ENCODE assay signal across 1 cellular context in the genomic region with DNA sequence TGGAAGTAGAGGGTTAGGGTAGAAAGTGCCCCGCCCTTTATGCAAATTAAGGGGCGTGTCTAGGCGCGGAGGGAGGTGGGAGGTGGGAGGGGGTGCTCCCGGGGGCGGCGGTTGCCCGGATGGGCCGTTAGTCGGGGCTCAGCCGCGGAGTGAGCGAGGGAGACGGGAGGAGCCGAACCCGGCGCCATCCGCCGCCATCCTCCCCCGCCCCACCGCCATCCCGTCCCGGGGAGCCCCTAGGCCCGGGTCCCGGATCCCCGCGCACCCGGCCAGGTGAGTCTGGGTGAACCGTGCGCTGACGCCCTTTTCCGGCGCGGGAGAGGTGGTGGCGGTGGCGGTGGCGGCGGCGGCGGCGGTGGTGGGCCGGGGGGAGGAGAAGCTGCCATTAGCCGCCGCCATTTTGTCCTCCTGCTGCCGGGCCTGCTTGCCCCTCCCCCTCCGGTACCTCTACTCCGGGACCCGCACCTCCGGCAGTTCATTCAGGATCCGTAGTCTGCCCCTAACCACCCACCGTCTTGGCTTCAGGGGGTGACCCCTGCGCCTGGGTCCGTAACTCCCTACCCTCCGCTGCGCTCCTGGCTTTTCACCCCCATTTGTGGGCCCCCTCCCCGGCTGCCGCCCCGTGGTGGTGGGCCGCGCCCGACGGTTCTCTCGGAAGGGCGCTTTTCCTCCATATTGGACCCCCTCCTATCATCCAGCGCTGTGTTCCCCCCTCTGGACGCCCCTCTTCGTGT.
TF ChIP-seq lines count a peak whose summit lies in the region.

A gene (plus strand): TSS at position 130 of the 734 bp plus-strand sequence. CDS start 2,075 bp downstream, outside the sequence.

TF ChIP-seq in K562, 482 proteins besides CTCF, POLR2A, EP300 and RAD21 (continued from another document and continues in another):
- TF ChIP-seq, protein P1, sequence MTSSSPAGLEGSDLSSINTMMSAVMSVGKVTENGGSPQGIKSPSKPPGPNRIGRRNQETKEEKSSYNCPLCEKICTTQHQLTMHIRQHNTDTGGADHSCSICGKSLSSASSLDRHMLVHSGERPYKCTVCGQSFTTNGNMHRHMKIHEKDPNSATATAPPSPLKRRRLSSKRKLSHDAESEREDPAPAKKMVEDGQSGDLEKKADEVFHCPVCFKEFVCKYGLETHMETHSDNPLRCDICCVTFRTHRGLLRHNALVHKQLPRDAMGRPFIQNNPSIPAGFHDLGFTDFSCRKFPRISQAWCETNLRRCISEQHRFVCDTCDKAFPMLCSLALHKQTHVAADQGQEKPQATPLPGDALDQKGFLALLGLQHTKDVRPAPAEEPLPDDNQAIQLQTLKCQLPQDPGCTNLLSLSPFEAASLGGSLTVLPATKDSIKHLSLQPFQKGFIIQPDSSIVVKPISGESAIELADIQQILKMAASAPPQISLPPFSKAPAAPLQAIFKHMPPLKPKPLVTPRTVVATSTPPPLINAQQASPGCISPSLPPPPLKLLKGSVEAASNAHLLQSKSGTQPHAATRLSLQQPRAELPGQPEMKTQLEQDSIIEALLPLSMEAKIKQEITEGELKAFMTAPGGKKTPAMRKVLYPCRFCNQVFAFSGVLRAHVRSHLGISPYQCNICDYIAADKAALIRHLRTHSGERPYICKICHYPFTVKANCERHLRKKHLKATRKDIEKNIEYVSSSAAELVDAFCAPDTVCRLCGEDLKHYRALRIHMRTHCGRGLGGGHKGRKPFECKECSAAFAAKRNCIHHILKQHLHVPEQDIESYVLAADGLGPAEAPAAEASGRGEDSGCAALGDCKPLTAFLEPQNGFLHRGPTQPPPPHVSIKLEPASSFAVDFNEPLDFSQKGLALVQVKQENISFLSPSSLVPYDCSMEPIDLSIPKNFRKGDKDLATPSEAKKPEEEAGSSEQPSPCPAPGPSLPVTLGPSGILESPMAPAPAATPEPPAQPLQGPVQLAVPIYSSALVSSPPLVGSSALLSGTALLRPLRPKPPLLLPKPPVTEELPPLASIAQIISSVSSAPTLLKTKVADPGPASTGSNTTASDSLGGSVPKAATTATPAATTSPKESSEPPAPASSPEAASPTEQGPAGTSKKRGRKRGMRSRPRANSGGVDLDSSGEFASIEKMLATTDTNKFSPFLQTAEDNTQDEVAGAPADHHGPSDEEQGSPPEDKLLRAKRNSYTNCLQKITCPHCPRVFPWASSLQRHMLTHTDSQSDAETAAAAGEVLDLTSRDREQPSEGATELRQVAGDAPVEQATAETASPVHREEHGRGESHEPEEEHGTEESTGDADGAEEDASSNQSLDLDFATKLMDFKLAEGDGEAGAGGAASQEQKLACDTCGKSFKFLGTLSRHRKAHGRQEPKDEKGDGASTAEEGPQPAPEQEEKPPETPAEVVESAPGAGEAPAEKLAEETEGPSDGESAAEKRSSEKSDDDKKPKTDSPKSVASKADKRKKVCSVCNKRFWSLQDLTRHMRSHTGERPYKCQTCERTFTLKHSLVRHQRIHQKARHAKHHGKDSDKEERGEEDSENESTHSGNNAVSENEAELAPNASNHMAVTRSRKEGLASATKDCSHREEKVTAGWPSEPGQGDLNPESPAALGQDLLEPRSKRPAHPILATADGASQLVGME (CRISPR knock-in tag; IDR thresholded peaks at IDR 0.05): peak; percentile 9; the same call in 1 of the 2 replicates
- TF ChIP-seq, protein P2, sequence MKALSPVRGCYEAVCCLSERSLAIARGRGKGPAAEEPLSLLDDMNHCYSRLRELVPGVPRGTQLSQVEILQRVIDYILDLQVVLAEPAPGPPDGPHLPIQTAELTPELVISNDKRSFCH (CRISPR knock-in tag; IDR thresholded peaks at IDR 0.05): no peak
- TF ChIP-seq, protein P2 (tag; IDR thresholded peaks at IDR 0.05): no peak; the same call in 1 of the 2 replicates
- TF ChIP-seq HDAC3 (IDR thresholded peaks at IDR 0.05; ENCODE audit: borderline replicate concordance, partially characterized antibody): peak; percentile 30
- TF ChIP-seq, protein P3, sequence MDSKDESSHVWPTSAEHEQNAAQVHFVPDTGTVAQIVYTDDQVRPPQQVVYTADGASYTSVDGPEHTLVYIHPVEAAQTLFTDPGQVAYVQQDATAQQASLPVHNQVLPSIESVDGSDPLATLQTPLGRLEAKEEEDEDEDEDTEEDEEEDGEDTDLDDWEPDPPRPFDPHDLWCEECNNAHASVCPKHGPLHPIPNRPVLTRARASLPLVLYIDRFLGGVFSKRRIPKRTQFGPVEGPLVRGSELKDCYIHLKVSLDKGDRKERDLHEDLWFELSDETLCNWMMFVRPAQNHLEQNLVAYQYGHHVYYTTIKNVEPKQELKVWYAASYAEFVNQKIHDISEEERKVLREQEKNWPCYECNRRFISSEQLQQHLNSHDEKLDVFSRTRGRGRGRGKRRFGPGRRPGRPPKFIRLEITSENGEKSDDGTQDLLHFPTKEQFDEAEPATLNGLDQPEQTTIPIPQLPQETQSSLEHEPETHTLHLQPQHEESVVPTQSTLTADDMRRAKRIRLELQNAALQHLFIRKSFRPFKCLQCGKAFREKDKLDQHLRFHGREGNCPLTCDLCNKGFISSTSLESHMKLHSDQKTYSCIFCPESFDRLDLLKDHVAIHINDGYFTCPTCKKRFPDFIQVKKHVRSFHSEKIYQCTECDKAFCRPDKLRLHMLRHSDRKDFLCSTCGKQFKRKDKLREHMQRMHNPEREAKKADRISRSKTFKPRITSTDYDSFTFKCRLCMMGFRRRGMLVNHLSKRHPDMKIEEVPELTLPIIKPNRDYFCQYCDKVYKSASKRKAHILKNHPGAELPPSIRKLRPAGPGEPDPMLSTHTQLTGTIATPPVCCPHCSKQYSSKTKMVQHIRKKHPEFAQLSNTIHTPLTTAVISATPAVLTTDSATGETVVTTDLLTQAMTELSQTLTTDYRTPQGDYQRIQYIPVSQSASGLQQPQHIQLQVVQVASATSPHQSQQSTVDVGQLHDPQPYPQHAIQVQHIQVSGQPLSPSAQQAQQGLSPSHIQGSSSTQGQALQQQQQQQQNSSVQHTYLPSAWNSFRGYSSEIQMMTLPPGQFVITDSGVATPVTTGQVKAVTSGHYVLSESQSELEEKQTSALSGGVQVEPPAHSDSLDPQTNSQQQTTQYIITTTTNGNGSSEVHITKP (IDR thresholded peaks at IDR 0.05; ENCODE audit: partially characterized antibody): peak; percentile 27
- TF ChIP-seq, protein P4, sequence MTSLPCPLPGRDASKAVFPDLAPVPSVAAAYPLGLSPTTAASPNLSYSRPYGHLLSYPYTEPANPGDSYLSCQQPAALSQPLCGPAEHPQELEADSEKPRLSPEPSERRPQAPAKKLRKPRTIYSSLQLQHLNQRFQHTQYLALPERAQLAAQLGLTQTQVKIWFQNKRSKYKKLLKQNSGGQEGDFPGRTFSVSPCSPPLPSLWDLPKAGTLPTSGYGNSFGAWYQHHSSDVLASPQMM (CRISPR knock-in tag; IDR thresholded peaks at IDR 0.05): no peak
- no peak for TF ChIP-seq HNRNPL (IDR thresholded peaks at IDR 0.05; ENCODE audit: low read depth, low read length)
- TF ChIP-seq ZNF766 (CRISPR knock-in tag; conservative IDR thresholded peaks at IDR 0.05): peak; percentile 54; the same call in 1 of the 2 replicates
- TF ChIP-seq KLF6 (CRISPR knock-in tag; IDR thresholded peaks at IDR 0.05; ENCODE audit: borderline replicate concordance): peak; percentile 86; the same call in 1 of the 2 replicates
- TF ChIP-seq KAT2B (IDR thresholded peaks at IDR 0.05; ENCODE audit: low read depth, low read length): no peak
- peak in 1 of 2 experiments; percentile 49; a peak in 2 of 4 replicates for TF ChIP-seq TEAD1 (CRISPR knock-in tag; IDR thresholded peaks at IDR 0.05)
- no peak for TF ChIP-seq SLC30A9 (CRISPR knock-in tag; IDR thresholded peaks at IDR 0.05)
- TF ChIP-seq, protein P5, sequence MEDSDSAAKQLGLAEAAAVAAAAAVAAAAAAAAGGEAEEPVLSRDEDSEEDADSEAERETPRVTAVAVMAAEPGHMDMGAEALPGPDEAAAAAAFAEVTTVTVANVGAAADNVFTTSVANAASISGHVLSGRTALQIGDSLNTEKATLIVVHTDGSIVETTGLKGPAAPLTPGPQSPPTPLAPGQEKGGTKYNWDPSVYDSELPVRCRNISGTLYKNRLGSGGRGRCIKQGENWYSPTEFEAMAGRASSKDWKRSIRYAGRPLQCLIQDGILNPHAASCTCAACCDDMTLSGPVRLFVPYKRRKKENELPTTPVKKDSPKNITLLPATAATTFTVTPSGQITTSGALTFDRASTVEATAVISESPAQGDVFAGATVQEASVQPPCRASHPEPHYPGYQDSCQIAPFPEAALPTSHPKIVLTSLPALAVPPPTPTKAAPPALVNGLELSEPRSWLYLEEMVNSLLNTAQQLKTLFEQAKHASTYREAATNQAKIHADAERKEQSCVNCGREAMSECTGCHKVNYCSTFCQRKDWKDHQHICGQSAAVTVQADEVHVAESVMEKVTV (CRISPR knock-in tag; IDR thresholded peaks at IDR 0.05): peak; percentile 32; the same call in 1 of the 2 replicates
- TF ChIP-seq TEAD4 (IDR thresholded peaks at IDR 0.05; ENCODE audit: low read length): peak; percentile 26; the same call in 1 of the 2 replicates
- 0 out of 2 replicates have a peak, but pooled peaks have one; percentile 38 for TF ChIP-seq TEAD4 (CRISPR knock-in tag; IDR thresholded peaks at IDR 0.05; ENCODE audit: borderline replicate concordance)
- peak; percentile 89 for TF ChIP-seq RBFOX2 (IDR thresholded peaks at IDR 0.05; ENCODE audit: low read depth, low read length)
- TF ChIP-seq ESRRB (CRISPR knock-in tag; IDR thresholded peaks at IDR 0.05; ENCODE audit: borderline replicate concordance): 0 out of 2 replicates have a peak, but pooled peaks have one; percentile 57
- TF ChIP-seq ZNF699 (CRISPR knock-in tag; IDR thresholded peaks at IDR 0.05; ENCODE audit: insufficient replicate concordance): no peak
- TF ChIP-seq STAT5A (IDR thresholded peaks at IDR 0.05; ENCODE audit: borderline replicate concordance, low read length): no peak
- no peak for TF ChIP-seq ZNF212 (CRISPR knock-in tag; IDR thresholded peaks at IDR 0.05)
- TF ChIP-seq, protein P6, sequence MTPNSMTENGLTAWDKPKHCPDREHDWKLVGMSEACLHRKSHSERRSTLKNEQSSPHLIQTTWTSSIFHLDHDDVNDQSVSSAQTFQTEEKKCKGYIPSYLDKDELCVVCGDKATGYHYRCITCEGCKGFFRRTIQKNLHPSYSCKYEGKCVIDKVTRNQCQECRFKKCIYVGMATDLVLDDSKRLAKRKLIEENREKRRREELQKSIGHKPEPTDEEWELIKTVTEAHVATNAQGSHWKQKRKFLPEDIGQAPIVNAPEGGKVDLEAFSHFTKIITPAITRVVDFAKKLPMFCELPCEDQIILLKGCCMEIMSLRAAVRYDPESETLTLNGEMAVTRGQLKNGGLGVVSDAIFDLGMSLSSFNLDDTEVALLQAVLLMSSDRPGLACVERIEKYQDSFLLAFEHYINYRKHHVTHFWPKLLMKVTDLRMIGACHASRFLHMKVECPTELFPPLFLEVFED (CRISPR knock-in tag; conservative IDR thresholded peaks at IDR 0.05): peak; percentile 84; the same call in 1 of the 2 replicates
- TF ChIP-seq EGR1 (conservative IDR thresholded peaks at IDR 0.05): peak; percentile 72
- no peak for TF ChIP-seq ZNF311 (CRISPR knock-in tag; IDR thresholded peaks at IDR 0.05)
- TF ChIP-seq PHF20 (IDR thresholded peaks at IDR 0.05; ENCODE audit: partially characterized antibody): peak; percentile 83
- peak; percentile 47 for TF ChIP-seq SMAD1 (IDR thresholded peaks at IDR 0.05; ENCODE audit: low read depth, low read length, partially characterized antibody)
- TF ChIP-seq ELF2 (CRISPR knock-in tag; IDR thresholded peaks at IDR 0.05): 0 out of 2 replicates have a peak, but pooled peaks have one; percentile 20
- 0 out of 2 replicates have a peak, but pooled peaks have one; percentile 51 for TF ChIP-seq ZBED1 (IDR thresholded peaks at IDR 0.05)
- peak; percentile 89 for TF ChIP-seq GTF2A2 (tag; IDR thresholded peaks at IDR 0.05)
- TF ChIP-seq TGIF2 (CRISPR knock-in tag; IDR thresholded peaks at IDR 0.05): peak; percentile 84
- TF ChIP-seq SETDB1 (IDR thresholded peaks at IDR 0.05; ENCODE audit: low read length): no peak
- TF ChIP-seq MBD2 (IDR thresholded peaks at IDR 0.05; ENCODE audit: borderline replicate concordance, low read depth): peak; percentile 26; the same call in 1 of the 2 replicates
- no peak for TF ChIP-seq L3MBTL2 (IDR thresholded peaks at IDR 0.05)
- TF ChIP-seq, protein P7, sequence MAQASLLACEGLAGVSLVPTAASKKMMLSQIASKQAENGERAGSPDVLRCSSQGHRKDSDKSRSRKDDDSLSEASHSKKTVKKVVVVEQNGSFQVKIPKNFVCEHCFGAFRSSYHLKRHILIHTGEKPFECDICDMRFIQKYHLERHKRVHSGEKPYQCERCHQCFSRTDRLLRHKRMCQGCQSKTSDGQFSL (CRISPR knock-in tag; IDR thresholded peaks at IDR 0.05): peak; percentile 72; the same call in 1 of the 2 replicates
- TF ChIP-seq, protein P7 (tag; IDR thresholded peaks at IDR 0.05): peak in 1 of 2 experiments; percentile 49; a peak in 2 of 4 replicates
- TF ChIP-seq E2F3 (CRISPR knock-in tag; IDR thresholded peaks at IDR 0.05): 0 out of 2 replicates have a peak, but pooled peaks have one; percentile 10
- no peak for TF ChIP-seq HDAC8 (tag; IDR thresholded peaks at IDR 0.05)
- peak; percentile 65 for TF ChIP-seq GABPA (tag; conservative IDR thresholded peaks at IDR 0.05; ENCODE audit: low read depth)
- TF ChIP-seq HEY1 (CRISPR knock-in tag; IDR thresholded peaks at IDR 0.05; ENCODE audit: borderline replicate concordance): 0 out of 2 replicates have a peak, but pooled peaks have one; percentile 13
- peak; percentile 60; the same call in 1 of the 2 replicates for TF ChIP-seq PRMT5 (CRISPR knock-in tag; IDR thresholded peaks at IDR 0.05)
- TF ChIP-seq, protein P8, sequence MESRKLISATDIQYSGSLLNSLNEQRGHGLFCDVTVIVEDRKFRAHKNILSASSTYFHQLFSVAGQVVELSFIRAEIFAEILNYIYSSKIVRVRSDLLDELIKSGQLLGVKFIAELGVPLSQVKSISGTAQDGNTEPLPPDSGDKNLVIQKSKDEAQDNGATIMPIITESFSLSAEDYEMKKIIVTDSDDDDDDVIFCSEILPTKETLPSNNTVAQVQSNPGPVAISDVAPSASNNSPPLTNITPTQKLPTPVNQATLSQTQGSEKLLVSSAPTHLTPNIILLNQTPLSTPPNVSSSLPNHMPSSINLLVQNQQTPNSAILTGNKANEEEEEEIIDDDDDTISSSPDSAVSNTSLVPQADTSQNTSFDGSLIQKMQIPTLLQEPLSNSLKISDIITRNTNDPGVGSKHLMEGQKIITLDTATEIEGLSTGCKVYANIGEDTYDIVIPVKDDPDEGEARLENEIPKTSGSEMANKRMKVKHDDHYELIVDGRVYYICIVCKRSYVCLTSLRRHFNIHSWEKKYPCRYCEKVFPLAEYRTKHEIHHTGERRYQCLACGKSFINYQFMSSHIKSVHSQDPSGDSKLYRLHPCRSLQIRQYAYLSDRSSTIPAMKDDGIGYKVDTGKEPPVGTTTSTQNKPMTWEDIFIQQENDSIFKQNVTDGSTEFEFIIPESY (CRISPR knock-in tag; IDR thresholded peaks at IDR 0.05): no peak; the same call in 1 of the 2 replicates
